Comparison of ENCODE assay signal across 13 cellular contexts in genomic region chr21:28832715-28833061, GRCh38.
DNase-seq lines count a peak whose midpoint lies in the region; ATAC-seq and TF ChIP-seq lines count a peak whose summit lies in the region.
"Had no signal": no experiment of that assay in that cellular context is flagged by ENCODE, and none has a peak within 500 bp of the region (broad histone marks: within the 10 kb centered on the region; RNA-seq: fewer than 3 reads in every experiment).

No MANE protein-coding gene starts in this region.

- H3K9me3 ChIP-seq in CD8-positive, alpha-beta memory T cell (ENCODE audit: low read length) = no peaks in the 10 kb centered on the region
- H3K9me3 ChIP-seq in BE2C = no peaks in the 10 kb centered on the region
- H3K9me3 ChIP-seq: HAP-1 had no signal

- no peaks in the 10 kb centered on the region for H3K9me3 Mint-ChIP-seq in activated CD4-positive, alpha-beta T cell treated with anti-CD3 and anti-CD28 coated beads for 36 hours (ENCODE audit: low read depth)
- no peaks in the 10 kb centered on the region for H3K9me3 Mint-ChIP-seq in CD8-positive, alpha-beta memory T cell
- H3K9me3 Mint-ChIP-seq in activated T-helper 1 cell treated with anti-CD3 and anti-CD28 coated beads, Interleukin-12 subunit alpha, Interleukin-12 subunit beta, Interleukin-2, Interleukin-4 antibody, amounts not matched to agents 30 ng/mL and 10 ng/mL and 1 ng/mL, durations not matched to agents 14 hours and 24 hours and 36 hours = no peaks in the 10 kb centered on the region
- H3K9me3 Mint-ChIP-seq in natural killer cell = no peaks in the 10 kb centered on the region

- intact Hi-C loops in activated CD4-positive, alpha-beta T cell treated with anti-CD3 and anti-CD28 coated beads for 36 hours (cut with DNase I, micrococcal nuclease) = loop anchor here in 1 of 2 experiments (2.0 kb wide), 1 partner anchor 52 kb away; a partner anchor contains a TSS
- intact Hi-C loops in activated T-helper 1 cell treated with anti-CD3 and anti-CD28 coated beads, Interleukin-12 subunit alpha, Interleukin-12 subunit beta, Interleukin-2, Interleukin-4 antibody, amounts not matched to agents 30 ng/mL and 10 ng/mL and 1 ng/mL, durations not matched to agents 14 hours and 24 hours and 36 hours (cut with micrococcal nuclease) = loop anchor here (2.0 to 10.0 kb wide), 2 partner anchors 108 to 192 kb away; partner anchors contain the start of gene USP16
- intact Hi-C loops in natural killer cell (cut with micrococcal nuclease) = loop anchor here (2.0 to 10.0 kb wide), 2 partner anchors 40 to 242 kb away; partner anchors contain the start of gene CCT8

- DNase-seq in activated CD4-positive, alpha-beta T cell treated with anti-CD3 and anti-CD28 coated beads for 36 hours = no peak
- DNase-seq in activated CD4-positive, alpha-beta T cell treated with anti-CD3 and anti-CD28 coated beads for 4 hours = no peak
- no peak for DNase-seq in CD8-positive, alpha-beta memory T cell
- DNase-seq in activated T-helper 1 cell treated with anti-CD3 and anti-CD28 coated beads, Interleukin-12 subunit alpha, Interleukin-12 subunit beta, Interleukin-2, Interleukin-4 antibody, amounts not matched to agents 30 ng/mL and 10 ng/mL and 1 ng/mL, durations not matched to agents 14 hours and 24 hours and 36 hours (ENCODE audit: low spot score) = no peak
- DNase-seq in natural killer cell = no peak
- no peak for DNase-seq in BE2C
- DNase-seq: activated CD4-positive, alpha-beta T cell treated with anti-CD3 and anti-CD28 coated beads for 48 hours; NCI-H2107; NCI-H510A treated with DMSO at 0.1 percent for 48 hours had no signal

- peaks cover 65% of the 10 kb centered on the region for H3K4me1 Mint-ChIP-seq in activated CD4-positive, alpha-beta T cell treated with anti-CD3 and anti-CD28 coated beads for 36 hours
- H3K4me1 Mint-ChIP-seq in CD8-positive, alpha-beta memory T cell = peaks cover 79 to 95% (median 95%) of the 10 kb centered on the region in 3 donors
- peaks cover 74% of the 10 kb centered on the region for H3K4me1 Mint-ChIP-seq in activated T-helper 1 cell treated with anti-CD3 and anti-CD28 coated beads, Interleukin-12 subunit alpha, Interleukin-12 subunit beta, Interleukin-2, Interleukin-4 antibody, amounts not matched to agents 30 ng/mL and 10 ng/mL and 1 ng/mL, durations not matched to agents 14 hours and 24 hours and 36 hours (ENCODE audit: low read depth)
- peaks cover 90 to 93% of the 10 kb centered on the region in 2 donors for H3K4me1 Mint-ChIP-seq in natural killer cell

- no peak overlapping the region for H3K4me3 Mint-ChIP-seq in activated CD4-positive, alpha-beta T cell treated with anti-CD3 and anti-CD28 coated beads for 36 hours
- peak overlapping the region; percentile 45 to 80 (median 65) for H3K4me3 Mint-ChIP-seq in CD8-positive, alpha-beta memory T cell
- H3K4me3 Mint-ChIP-seq in activated T-helper 1 cell treated with anti-CD3 and anti-CD28 coated beads, Interleukin-12 subunit alpha, Interleukin-12 subunit beta, Interleukin-2, Interleukin-4 antibody, amounts not matched to agents 30 ng/mL and 10 ng/mL and 1 ng/mL, durations not matched to agents 14 hours and 24 hours and 36 hours = peak overlapping the region; percentile 43
- peak overlapping the region; percentile 80 for H3K4me3 Mint-ChIP-seq in natural killer cell
- H3K4me3 Mint-ChIP-seq: B cell had no signal

- H3K36me3 ChIP-seq in CD8-positive, alpha-beta memory T cell (ENCODE audit: insufficient read depth, low read length) = no peaks in the 10 kb centered on the region
- H3K36me3 ChIP-seq in BE2C = no peaks in the 10 kb centered on the region
- H3K36me3 ChIP-seq: HAP-1 had no signal

- H3K27ac Mint-ChIP-seq in activated CD4-positive, alpha-beta T cell treated with anti-CD3 and anti-CD28 coated beads for 36 hours = peak overlapping the region; percentile 8
- peak overlapping the region; percentile 75 to 97 (median 87) for H3K27ac Mint-ChIP-seq in CD8-positive, alpha-beta memory T cell
- H3K27ac Mint-ChIP-seq in activated T-helper 1 cell treated with anti-CD3 and anti-CD28 coated beads, Interleukin-12 subunit alpha, Interleukin-12 subunit beta, Interleukin-2, Interleukin-4 antibody, amounts not matched to agents 30 ng/mL and 10 ng/mL and 1 ng/mL, durations not matched to agents 14 hours and 24 hours and 36 hours = peak overlapping the region; percentile 88
- H3K27ac Mint-ChIP-seq in natural killer cell = peak overlapping the region; percentile 82 to 86
- H3K27ac Mint-ChIP-seq: B cell had no signal

- peak; percentile 3 for ATAC-seq in activated CD4-positive, alpha-beta T cell treated with anti-CD3 and anti-CD28 coated beads for 36 hours
- peak in 1 of 3 donors; percentile 7 for ATAC-seq in natural killer cell
- no peak for ATAC-seq in GM19324 (IDR thresholded peaks at IDR 0.05; ENCODE audit: low FRiP score, unreplicated experiment)
- ATAC-seq in GM21381 (IDR thresholded peaks at IDR 0.05; ENCODE audit: unreplicated experiment) = no peak

- H3K4me3 ChIP-seq in CD8-positive, alpha-beta memory T cell (ENCODE audit: low read length) = peak overlapping the region; percentile 13
- no peak overlapping the region for H3K4me3 ChIP-seq in BE2C (ENCODE audit: low read depth, low read length)
- H3K4me3 ChIP-seq: HAP-1 had no signal

- TF ChIP-seq CTCF in natural killer cell (IDR thresholded peaks at IDR 0.05) (no peak), BE2C (IDR thresholded peaks at IDR 0.05; ENCODE audit: low read depth, low read length) (no peak)

- H3K27ac ChIP-seq in CD8-positive, alpha-beta memory T cell (ENCODE audit: low read depth, low read length) = no peak overlapping the region

- CTCF ChIA-PET in activated CD4-positive, alpha-beta T cell treated with anti-CD3 and anti-CD28 coated beads for 36 hours (lab: Charles Lee) = no interaction called here
- CTCF ChIA-PET in CD8-positive, alpha-beta memory T cell (lab: Charles Lee) = interaction anchor here (1.0 to 2.1 kb wide), 2 partner anchors 51 to 88 kb away, joined by 3 to 5 read pairs; no protein-coding TSS in a partner anchor

- H3K27me3 Mint-ChIP-seq in activated CD4-positive, alpha-beta T cell treated with anti-CD3 and anti-CD28 coated beads for 36 hours = no peaks in the 10 kb centered on the region
- no peaks in the 10 kb centered on the region for H3K27me3 Mint-ChIP-seq in CD8-positive, alpha-beta memory T cell
- peaks cover 2% of the 10 kb centered on the region for H3K27me3 Mint-ChIP-seq in activated T-helper 1 cell treated with anti-CD3 and anti-CD28 coated beads, Interleukin-12 subunit alpha, Interleukin-12 subunit beta, Interleukin-2, Interleukin-4 antibody, amounts not matched to agents 30 ng/mL and 10 ng/mL and 1 ng/mL, durations not matched to agents 14 hours and 24 hours and 36 hours (ENCODE audit: insufficient read depth)
- no peaks in the 10 kb centered on the region for H3K27me3 Mint-ChIP-seq in natural killer cell (ENCODE audit: low read depth in 2 of 2)
- H3K27me3 Mint-ChIP-seq: B cell had no signal

- POLR2A ChIA-PET in activated CD4-positive, alpha-beta T cell treated with anti-CD3 and anti-CD28 coated beads for 36 hours (lab: Charles Lee) = no interaction called here
- POLR2A ChIA-PET in CD8-positive, alpha-beta memory T cell (lab: Charles Lee) = interaction anchor here (1.3 kb wide), 1 partner anchor 52 kb away, joined by 6 read pairs; a partner anchor contains a TSS

- no peaks in the 10 kb centered on the region for H3K27me3 ChIP-seq in CD8-positive, alpha-beta memory T cell (ENCODE audit: insufficient read depth, low read length, poor library complexity, severe bottlenecking)
- no peaks in the 10 kb centered on the region for H3K27me3 ChIP-seq in BE2C

- peaks cover 60% of the 10 kb centered on the region for H3K4me1 ChIP-seq in CD8-positive, alpha-beta memory T cell (ENCODE audit: insufficient read depth, low read length)
- no peaks in the 10 kb centered on the region for H3K4me1 ChIP-seq in BE2C
- H3K4me1 ChIP-seq: HAP-1 had no signal

- H3K36me3 Mint-ChIP-seq in activated CD4-positive, alpha-beta T cell treated with anti-CD3 and anti-CD28 coated beads for 36 hours (ENCODE audit: low read depth) = no peaks in the 10 kb centered on the region
- peaks cover 2 to 7% (median 4%) of the 10 kb centered on the region in 3 donors for H3K36me3 Mint-ChIP-seq in CD8-positive, alpha-beta memory T cell
- H3K36me3 Mint-ChIP-seq in activated T-helper 1 cell treated with anti-CD3 and anti-CD28 coated beads, Interleukin-12 subunit alpha, Interleukin-12 subunit beta, Interleukin-2, Interleukin-4 antibody, amounts not matched to agents 30 ng/mL and 10 ng/mL and 1 ng/mL, durations not matched to agents 14 hours and 24 hours and 36 hours (ENCODE audit: low read depth) = peaks cover 15% of the 10 kb centered on the region
- H3K36me3 Mint-ChIP-seq in natural killer cell = no peaks in the 10 kb centered on the region

Comparison
In these comparisons a context has a peak if more than half of its experiments do, and no peak if none do; other contexts are left out.
1. H3K27ac Mint-ChIP-seq: peak in every context shown above with its lines; median percentile 88 in activated T-helper 1 cell treated with anti-CD3 and anti-CD28 coated beads, Interleukin-12 subunit alpha, Interleukin-12 subunit beta, Interleukin-2, Interleukin-4 antibody, amounts not matched to agents 30 ng/mL and 10 ng/mL and 1 ng/mL, durations not matched to agents 14 hours and 24 hours and 36 hours; 87 in CD8-positive, alpha-beta memory T cell; 84 in natural killer cell; 8 in activated CD4-positive, alpha-beta T cell treated with anti-CD3 and anti-CD28 coated beads for 36 hours.